In genomic region chr9:99907208-99907532, GRCh38 we compare ENCODE assay signal across 1 cellular context.
A peak's percentile ranks its signal among the peaks of the same experiment; 100 is the strongest.
TF ChIP-seq lines count a peak whose summit lies in the region.

No MANE protein-coding gene starts in this region.

TF ChIP-seq in HepG2, 621 proteins besides CTCF, POLR2A, EP300 and RAD21 (continued from another document):
- no peak for TF ChIP-seq MXD3 (CRISPR knock-in tag; IDR thresholded peaks at IDR 0.05)
- 0 out of 2 replicates have a peak, but pooled peaks have one; percentile 26 for TF ChIP-seq ELF4 (CRISPR knock-in tag; IDR thresholded peaks at IDR 0.05; ENCODE audit: borderline replicate concordance)
- TF ChIP-seq ZNF547 (CRISPR knock-in tag; IDR thresholded peaks at IDR 0.05): 0 out of 2 replicates have a peak, but pooled peaks have one; percentile 2
- no peak for TF ChIP-seq HNRNPUL1 (IDR thresholded peaks at IDR 0.05; ENCODE audit: low read depth, low read length)
- peak; percentile 54; the same call in 1 of the 2 replicates for TF ChIP-seq ZNF816 (CRISPR knock-in tag; IDR thresholded peaks at IDR 0.05; ENCODE audit: borderline replicate concordance)
